In the genomic region with DNA sequence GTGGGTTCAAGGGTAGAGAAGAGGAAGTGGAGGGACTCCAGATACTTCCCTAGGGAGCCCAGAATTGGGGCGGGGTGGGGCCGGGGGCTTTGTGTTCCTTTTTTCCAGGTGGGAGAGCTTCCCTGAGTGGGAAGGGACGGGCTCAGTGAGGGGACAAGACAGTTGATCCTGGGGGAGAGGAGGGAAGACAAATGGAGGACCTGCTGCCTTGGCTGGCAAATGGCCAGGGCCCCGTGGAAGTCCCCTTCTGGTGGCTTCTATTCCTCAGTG, we compare ENCODE assay signal across 8 cellular contexts. TPM values are rescaled to one million over a fixed set of nuclear protein-coding genes. Genes with fewer than 3 reads are reported as not detected.
A peak's percentile ranks its signal among the peaks of the same experiment; 100 is the strongest.
DNase-seq lines count a peak whose midpoint lies in the region; ATAC-seq and TF ChIP-seq lines count a peak whose summit lies in the region.

No MANE protein-coding gene starts in this region.

- ATAC-seq in GM19035 (IDR thresholded peaks at IDR 0.05; ENCODE audit: unreplicated experiment) (no peak), HG03039 (IDR thresholded peaks at IDR 0.05; ENCODE audit: unreplicated experiment) (no peak)

- H3K27ac Mint-ChIP-seq in neural crest cell (ENCODE audit: unreplicated experiment) = no peak overlapping the region

- peak overlapping the region; percentile 47 for H3K4me3 Mint-ChIP-seq in neural crest cell

- H3K4me1 Mint-ChIP-seq in neural crest cell = peaks cover 27% of the 10 kb centered on the region

- no peaks in the 10 kb centered on the region for H3K36me3 Mint-ChIP-seq in neural crest cell (ENCODE audit: low read depth)

- no peak for TF ChIP-seq CTCF in neural crest cell (conservative IDR thresholded peaks at IDR 0.05)

- DNase-seq in CD1c-positive myeloid dendritic cell (ENCODE audit: extremely low spot score) (peak; percentile 94), T-helper 1 cell (peak in 4 of 5 donors; percentile 43 to 59 (median 50)), neural crest cell (ENCODE audit: low read depth, low spot score) (no peak), DMS153 (lab: John Stamatoyannopoulos, UW) (no peak), iPS-NIHi11 (ENCODE audit: low spot score) (no peak)
- peak; percentile 55 for DNase-seq in central memory CD4-positive, alpha-beta T cell

- no peaks in the 10 kb centered on the region for H3K9me3 Mint-ChIP-seq in neural crest cell

- no peaks in the 10 kb centered on the region for H3K27me3 Mint-ChIP-seq in neural crest cell (ENCODE audit: low read depth)

RNA-seq across cellular contexts. Expression of a gene that starts 2.6 kb away (rescaled TPM):
- 22.7 and 23.6 TPM in 2 replicates for total RNA-seq in neural crest cell

RNA-seq across cellular contexts. Expression of a gene that starts 14.8 kb away (rescaled TPM):
- total RNA-seq in neural crest cell = not detected in 2 replicates

RNA-seq across cellular contexts. Expression of a gene that starts 23.4 kb away (rescaled TPM):
- 117 and 130 TPM in 2 replicates for total RNA-seq in neural crest cell

RNA-seq across cellular contexts. Expression of a gene that starts 27.7 kb away (rescaled TPM):
- total RNA-seq in neural crest cell = 66.0 and 74.9 TPM in 2 replicates

RNA-seq across cellular contexts. Expression of a gene that starts 38.2 kb away (rescaled TPM):
- total RNA-seq in neural crest cell = 45.3 and 53.6 TPM in 2 replicates

Comparison
In these comparisons a context has a peak if more than half of its experiments do, and no peak if none do; other contexts are left out.
1. DNase-seq: peak in CD1c-positive myeloid dendritic cell (single experiment), T-helper 1 cell (4 of 5) and central memory CD4-positive, alpha-beta T cell (single experiment); none in neural crest cell (single experiment), DMS153 (single experiment) and iPS-NIHi11 (single experiment).